Comparison of ENCODE assay signal across 8 cellular contexts in the genomic region with DNA sequence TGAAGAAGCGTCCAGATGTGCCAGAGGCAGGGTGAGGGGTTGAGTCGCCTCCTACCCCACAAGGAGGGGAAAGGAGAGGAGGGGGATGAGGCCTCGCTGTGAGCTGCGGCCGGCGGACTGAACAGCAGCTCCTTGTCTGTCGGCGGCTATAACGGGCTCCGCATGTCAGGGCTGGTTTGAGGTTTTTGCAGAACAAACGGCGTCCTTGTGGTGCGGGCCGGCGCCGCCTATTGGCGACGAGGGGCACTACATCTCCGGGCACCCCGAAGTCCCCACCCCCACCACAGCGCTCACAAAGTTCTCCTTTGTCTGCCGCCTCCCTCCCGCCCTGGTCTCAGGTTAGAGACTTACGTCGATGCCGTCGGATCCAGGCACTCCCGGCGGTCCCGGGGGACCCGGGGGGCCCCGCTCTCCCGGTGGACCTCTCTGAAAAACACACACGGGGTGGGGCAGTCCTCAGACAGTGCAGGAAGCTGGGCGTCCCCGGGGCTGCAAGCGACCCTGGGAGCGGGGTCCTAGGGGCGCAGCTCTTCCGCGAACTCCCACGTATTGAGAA. TPM values are rescaled to one million over a fixed set of nuclear protein-coding genes. Genes with fewer than 3 reads are reported as not detected.
DNase-seq lines count a peak whose midpoint lies in the region; ATAC-seq and TF ChIP-seq lines count a peak whose summit lies in the region.

No MANE protein-coding gene starts in this region.

- POLR2A ChIA-PET in RWPE1 (lab: Yijun Ruan, JAX; ENCODE audit: low non-redundant PET): no interaction called here

- CTCF ChIA-PET in RWPE1 (lab: Yijun Ruan, JAX): interaction anchor here (0.6 to 2.4 kb wide), 18 partner anchors 9 to 1891 kb away, joined by 3 to 16 read pairs (median 3); no protein-coding TSS in a partner anchor

- peak; percentile 81 for TF ChIP-seq CTCF in RWPE1 (conservative IDR thresholded peaks at IDR 0.05; ENCODE audit: low read depth)
- peak; percentile 89 for TF ChIP-seq CTCF in fibroblast of villous mesenchyme (IDR thresholded peaks at IDR 0.05; ENCODE audit: insufficient read depth, low read depth, low read length)
- TF ChIP-seq CTCF in nephron (IDR thresholded peaks at IDR 0.05; ENCODE audit: unreplicated experiment in 3 of 3): peak; percentile 93 to 99 (median 95)

- no peaks in the 10 kb centered on the region for H3K36me3 Mint-ChIP-seq in nephron (ENCODE audit: low read depth)
- H3K36me3 Mint-ChIP-seq in stimulated activated naive B cell treated with anti-CD40 and anti-IgM and Interleukin-4, amounts not matched to agents 10 μg/mL and 1 μg/mL and 100 μg/mL, for 72 hours: peaks cover 0 to 5% of the 10 kb centered on the region in 2 donors

- no peaks in the 10 kb centered on the region for H3K79me2 ChIP-seq in ACC112 (ENCODE audit: control insufficient read depth, insufficient read depth, low read length, unreplicated experiment)

- H3K4me1 ChIP-seq in ACC112 (ENCODE audit: control insufficient read depth, insufficient read depth, low read length, unreplicated experiment): peaks cover 39% of the 10 kb centered on the region

- H3K27me3 ChIP-seq in ACC112 (ENCODE audit: insufficient read depth, low read length): peaks cover 30% of the 10 kb centered on the region

- peak overlapping the region; percentile 77 for H2AFZ ChIP-seq in ACC112 (ENCODE audit: low read length, unreplicated experiment)

- peaks cover 21% of the 10 kb centered on the region for H3K4me1 Mint-ChIP-seq in nephron
- H3K4me1 Mint-ChIP-seq in stimulated activated naive B cell treated with anti-CD40 and anti-IgM and Interleukin-4, amounts not matched to agents 10 μg/mL and 1 μg/mL and 100 μg/mL, for 72 hours: peaks cover 43 to 69% of the 10 kb centered on the region in 2 donors

- peak overlapping the region; percentile 65 to 89 (median 82) for H3K27ac Mint-ChIP-seq in nephron
- H3K27ac Mint-ChIP-seq in stimulated activated naive B cell treated with anti-CD40 and anti-IgM and Interleukin-4, amounts not matched to agents 10 μg/mL and 1 μg/mL and 100 μg/mL, for 72 hours: peak overlapping the region; percentile 91

- H3K4me3 Mint-ChIP-seq in nephron: peak overlapping the region; percentile 78 to 88 (median 84)
- peak overlapping the region; percentile 85 to 90 for H3K4me3 Mint-ChIP-seq in stimulated activated naive B cell treated with anti-CD40 and anti-IgM and Interleukin-4, amounts not matched to agents 10 μg/mL and 1 μg/mL and 100 μg/mL, for 72 hours

- H3K27me3 Mint-ChIP-seq in nephron (ENCODE audit: low read depth): peaks cover 60% of the 10 kb centered on the region
- H3K27me3 Mint-ChIP-seq in stimulated activated naive B cell treated with anti-CD40 and anti-IgM and Interleukin-4, amounts not matched to agents 10 μg/mL and 1 μg/mL and 100 μg/mL, for 72 hours: peaks cover 7% of the 10 kb centered on the region in 2 donors

- peak; percentile 44 for ATAC-seq in GM18907 (IDR thresholded peaks at IDR 0.05; ENCODE audit: unreplicated experiment)
- peak; percentile 63 to 65 for ATAC-seq in stimulated activated naive B cell treated with anti-CD40 and anti-IgM and Interleukin-4, amounts not matched to agents 10 μg/mL and 1 μg/mL and 100 μg/mL, for 72 hours (replicated peaks)

- no peaks in the 10 kb centered on the region for H3K36me3 ChIP-seq in ACC112 (ENCODE audit: insufficient read depth, low read length)

- peak; percentile 88 for DNase-seq in Jurkat, Clone E6-1 (ENCODE audit: low read depth, low spot score)
- DNase-seq in RWPE1 (ENCODE audit: low spot score): peak; percentile 79
- peak; percentile 93 for DNase-seq in activated effector memory CD4-positive, alpha-beta T cell treated with anti-CD3 and anti-CD28 coated beads, Interleukin-2, amount 50 U/mL, for 16 hours
- DNase-seq in fibroblast of villous mesenchyme (ENCODE audit: low read depth): peak; percentile 90
- peak; percentile 83 for DNase-seq in stimulated activated naive B cell treated with anti-CD40 and anti-IgM and Interleukin-4, amounts not matched to agents 10 μg/mL and 1 μg/mL and 100 μg/mL, for 72 hours

- H3K27ac ChIP-seq in ACC112 (ENCODE audit: low read depth, low read length): peak overlapping the region; percentile 64; the same call in 1 of the 2 replicates
- H3K27ac ChIP-seq in RWPE1: no peak overlapping the region

- no peaks in the 10 kb centered on the region for H3K9me3 Mint-ChIP-seq in nephron
- H3K9me3 Mint-ChIP-seq in stimulated activated naive B cell treated with anti-CD40 and anti-IgM and Interleukin-4, amounts not matched to agents 10 μg/mL and 1 μg/mL and 100 μg/mL, for 72 hours: peaks cover 0 to 2% of the 10 kb centered on the region in 2 donors

- H3K4me3 ChIP-seq in ACC112 (ENCODE audit: low read depth, low read length): peak overlapping the region; percentile 72
- H3K4me3 ChIP-seq in Jurkat, Clone E6-1 (ENCODE audit: low read length): peak overlapping the region; percentile 42
- peak overlapping the region; percentile 46 for H3K4me3 ChIP-seq in fibroblast of villous mesenchyme (ENCODE audit: low read depth, low read length)

RNA-seq across cellular contexts. Expression of a gene that starts 1.8 kb away (rescaled TPM):
- 14.1 TPM for polyA plus RNA-seq in Jurkat, Clone E6-1 (2012; ENCODE audit: insufficient read depth, insufficient read length)
- total RNA-seq in fibroblast of villous mesenchyme: 0.86 and 1.3 TPM in 2 replicates

RNA-seq across cellular contexts. Expression of a gene that starts 57.3 kb away (rescaled TPM):
- 22.8 TPM for polyA plus RNA-seq in Jurkat, Clone E6-1 (2012; ENCODE audit: insufficient read depth, insufficient read length)
- 74.4 and 110 TPM in 2 replicates for total RNA-seq in fibroblast of villous mesenchyme

RNA-seq across cellular contexts. Expression of a gene that starts 58.2 kb away (rescaled TPM):
- 33.8 TPM for polyA plus RNA-seq in Jurkat, Clone E6-1 (2012; ENCODE audit: insufficient read depth, insufficient read length)
- 15.8 and 19.4 TPM in 2 replicates for total RNA-seq in fibroblast of villous mesenchyme
